Comparison of ENCODE assay signal across 1 cellular context in the genomic region with DNA sequence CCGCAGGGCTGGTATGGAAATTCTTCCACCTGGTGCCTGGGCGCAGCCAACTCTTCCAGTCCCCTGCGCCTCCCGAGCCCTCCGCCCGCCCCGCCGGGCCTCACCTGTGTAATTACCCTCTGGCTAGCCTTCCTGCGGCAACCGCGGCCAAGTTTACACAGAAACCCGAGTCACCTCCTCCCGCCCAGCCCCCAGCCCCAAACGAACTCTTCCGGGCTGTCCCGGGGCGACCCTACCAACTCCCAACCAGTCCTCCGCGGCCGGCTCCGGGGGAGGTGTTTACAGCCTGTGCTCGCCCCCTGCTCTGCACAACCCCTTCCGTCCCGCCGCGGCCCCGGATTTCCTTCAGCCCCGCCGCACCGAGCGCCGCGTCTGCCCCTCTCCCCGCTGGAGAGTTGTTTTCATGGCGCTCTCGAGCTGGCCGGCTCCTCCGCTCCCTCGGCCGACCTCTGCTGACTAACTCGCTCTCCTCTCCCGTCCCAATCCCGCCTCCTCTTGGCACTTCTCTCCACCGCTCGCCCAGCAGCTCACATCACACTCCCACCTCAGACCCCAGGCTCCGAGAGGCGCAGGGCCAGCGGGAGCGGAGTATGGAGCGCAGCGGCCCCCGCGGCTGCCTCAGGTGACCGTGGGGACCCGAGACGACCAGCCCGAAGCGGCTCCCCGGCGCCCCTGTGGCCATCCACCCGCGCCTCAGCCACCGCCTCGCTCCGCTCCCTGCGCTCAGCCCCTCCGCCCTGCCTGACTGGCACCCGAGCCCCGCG.
TF ChIP-seq lines count a peak whose summit lies in the region.

No MANE protein-coding gene starts in this region.

TF ChIP-seq in K562, 482 proteins besides CTCF, POLR2A, EP300 and RAD21 (continued from another document):
- TF ChIP-seq, protein P1, sequence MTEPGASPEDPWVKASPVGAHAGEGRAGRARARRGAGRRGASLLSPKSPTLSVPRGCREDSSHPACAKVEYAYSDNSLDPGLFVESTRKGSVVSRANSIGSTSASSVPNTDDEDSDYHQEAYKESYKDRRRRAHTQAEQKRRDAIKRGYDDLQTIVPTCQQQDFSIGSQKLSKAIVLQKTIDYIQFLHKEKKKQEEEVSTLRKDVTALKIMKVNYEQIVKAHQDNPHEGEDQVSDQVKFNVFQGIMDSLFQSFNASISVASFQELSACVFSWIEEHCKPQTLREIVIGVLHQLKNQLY (CRISPR knock-in tag; conservative IDR thresholded peaks at IDR 0.05) = 0 out of 4 replicates have a peak, but pooled peaks of 1 of the 2 experiments have one; percentile 4
- TF ChIP-seq, protein P2, sequence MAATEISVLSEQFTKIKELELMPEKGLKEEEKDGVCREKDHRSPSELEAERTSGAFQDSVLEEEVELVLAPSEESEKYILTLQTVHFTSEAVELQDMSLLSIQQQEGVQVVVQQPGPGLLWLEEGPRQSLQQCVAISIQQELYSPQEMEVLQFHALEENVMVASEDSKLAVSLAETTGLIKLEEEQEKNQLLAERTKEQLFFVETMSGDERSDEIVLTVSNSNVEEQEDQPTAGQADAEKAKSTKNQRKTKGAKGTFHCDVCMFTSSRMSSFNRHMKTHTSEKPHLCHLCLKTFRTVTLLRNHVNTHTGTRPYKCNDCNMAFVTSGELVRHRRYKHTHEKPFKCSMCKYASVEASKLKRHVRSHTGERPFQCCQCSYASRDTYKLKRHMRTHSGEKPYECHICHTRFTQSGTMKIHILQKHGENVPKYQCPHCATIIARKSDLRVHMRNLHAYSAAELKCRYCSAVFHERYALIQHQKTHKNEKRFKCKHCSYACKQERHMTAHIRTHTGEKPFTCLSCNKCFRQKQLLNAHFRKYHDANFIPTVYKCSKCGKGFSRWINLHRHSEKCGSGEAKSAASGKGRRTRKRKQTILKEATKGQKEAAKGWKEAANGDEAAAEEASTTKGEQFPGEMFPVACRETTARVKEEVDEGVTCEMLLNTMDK (IDR thresholded peaks at IDR 0.05; ENCODE audit: borderline replicate concordance, insufficient read depth, low read depth, low read length, poor library complexity, severe bottlenecking) = no peak
- TF ChIP-seq NR2C2 (CRISPR knock-in tag; IDR thresholded peaks at IDR 0.05) = no peak
- peak; percentile 30; the same call in 1 of the 2 replicates for TF ChIP-seq NR2C2 (tag; IDR thresholded peaks at IDR 0.05)
- no peak for TF ChIP-seq HSF4 (CRISPR knock-in tag; IDR thresholded peaks at IDR 0.05; ENCODE audit: borderline replicate concordance)
